In genomic region chr11:917426-917825, GRCh38 we compare ENCODE assay signal across 25 cellular contexts. TPM values are rescaled to one million over a fixed set of nuclear protein-coding genes. Genes with fewer than 3 reads are reported as not detected.
DNase-seq lines count a peak whose midpoint lies in the region; ATAC-seq and TF ChIP-seq lines count a peak whose summit lies in the region.
"Had no signal": no experiment of that assay in that cellular context is flagged by ENCODE, and none has a peak within 500 bp of the region (broad histone marks: within the 10 kb centered on the region; RNA-seq: fewer than 3 reads in every experiment).

No MANE protein-coding gene starts in this region.

- TF ChIP-seq POLR2A in esophagus squamous epithelium (IDR thresholded peaks at IDR 0.05): no peak

- 93 to 100% methylated on average over 1 to 3 of the region's 8 CpGs for WGBS in esophagus squamous epithelium, 2 donors

- ATAC-seq in left cardiac atrium (no peak), GM18517 (IDR thresholded peaks at IDR 0.05; ENCODE audit: unreplicated experiment) (no peak)
- no peak for ATAC-seq in stimulated activated naive B cell treated with anti-CD40 and anti-IgM and Interleukin-4, amounts not matched to agents 10 μg/mL and 1 μg/mL and 100 μg/mL, for 72 hours (replicated peaks)
- ATAC-seq: A549, HCT116 had no signal

- H3K9me3 ChIP-seq in left ventricle myocardium inferior (replicated peaks) (no peaks in the 10 kb centered on the region), WERI-Rb-1 (ENCODE audit: severe bottlenecking) (no peaks in the 10 kb centered on the region), esophagus squamous epithelium (no peaks in the 10 kb centered on the region)
- H3K9me3 ChIP-seq: A549; BE2C; BLaER1 treated with 17β-estradiol and CSF1 and Interleukin-3, amounts not matched to agents 10 nM and 100 nM had no signal

- no peaks in the 10 kb centered on the region for H3K9me3 Mint-ChIP-seq in stimulated activated naive B cell treated with anti-CD40 and anti-IgM and Interleukin-4, amounts not matched to agents 10 μg/mL and 1 μg/mL and 100 μg/mL, for 72 hours
- H3K9me3 Mint-ChIP-seq in type B pancreatic cell: no peaks in the 10 kb centered on the region
- H3K9me3 Mint-ChIP-seq: CD4-positive, alpha-beta T cell; CD8-positive, alpha-beta memory T cell; H9 had no signal

- intact Hi-C loops in left ventricle myocardium inferior (cut with micrococcal nuclease): no loop called here
- intact Hi-C loops in left cardiac atrium (cut with DNase I): no loop called here
- intact Hi-C loops in esophagus squamous epithelium (cut with DNase I): no loop called here

- no peak overlapping the region for H3K4me3 ChIP-seq in left ventricle myocardium inferior
- no peak overlapping the region for H3K4me3 ChIP-seq in WERI-Rb-1 (ENCODE audit: low read depth, low read length)
- H3K4me3 ChIP-seq in esophagus squamous epithelium: no peak overlapping the region
- H3K4me3 ChIP-seq: A549; BLaER1 treated with 17β-estradiol and CSF1 and Interleukin-3, amounts not matched to agents 10 nM and 100 nM; GM23248 had no signal

- H3K4me3 Mint-ChIP-seq in stimulated activated naive B cell treated with anti-CD40 and anti-IgM and Interleukin-4, amounts not matched to agents 10 μg/mL and 1 μg/mL and 100 μg/mL, for 72 hours: no peak overlapping the region
- no peak overlapping the region for H3K4me3 Mint-ChIP-seq in type B pancreatic cell
- H3K4me3 Mint-ChIP-seq: CD4-positive, alpha-beta T cell; CD8-positive, alpha-beta memory T cell; H9 had no signal

- H3K27ac Mint-ChIP-seq in stimulated activated naive B cell treated with anti-CD40 and anti-IgM and Interleukin-4, amounts not matched to agents 10 μg/mL and 1 μg/mL and 100 μg/mL, for 72 hours: peak overlapping the region; percentile 47
- no peak overlapping the region for H3K27ac Mint-ChIP-seq in type B pancreatic cell
- H3K27ac Mint-ChIP-seq: CD4-positive, alpha-beta T cell; H9 had no signal

- H3K4me1 Mint-ChIP-seq in stimulated activated naive B cell treated with anti-CD40 and anti-IgM and Interleukin-4, amounts not matched to agents 10 μg/mL and 1 μg/mL and 100 μg/mL, for 72 hours: no peaks in the 10 kb centered on the region
- H3K4me1 Mint-ChIP-seq in type B pancreatic cell (ENCODE audit: unreplicated experiment): peaks cover 11% of the 10 kb centered on the region
- H3K4me1 Mint-ChIP-seq: CD8-positive, alpha-beta memory T cell had no signal

- H3K4me1 ChIP-seq in left ventricle myocardium inferior: peaks cover 3% of the 10 kb centered on the region
- peaks cover 0 to 5% (median 3%) of the 10 kb centered on the region in 3 donors for H3K4me1 ChIP-seq in esophagus squamous epithelium
- H3K4me1 ChIP-seq: A549, BE2C had no signal

- DNase-seq in left ventricle myocardium inferior (no peak), left cardiac atrium (no peak), WERI-Rb-1 (peak; percentile 34), esophagus squamous epithelium (lab: John Stamatoyannopoulos, UW) (no peak), type B pancreatic cell (ENCODE audit: extremely low spot score, unreplicated experiment) (no peak), cerebellum (ENCODE audit: low spot score) (no peak)
- DNase-seq in stimulated activated naive B cell treated with anti-CD40 and anti-IgM and Interleukin-4, amounts not matched to agents 10 μg/mL and 1 μg/mL and 100 μg/mL, for 72 hours: no peak
- DNase-seq: 8988T; ACHN; AML-193; BE2C; Calu3; CD4-positive, alpha-beta T cell; CD8-positive, alpha-beta memory T cell; COR-L47; DMS53; DMS79 treated with DMSO at 0.1 percent for 48 hours; GF-D8; GM23248; H9 had no signal

- no peaks in the 10 kb centered on the region for H3K36me3 Mint-ChIP-seq in stimulated activated naive B cell treated with anti-CD40 and anti-IgM and Interleukin-4, amounts not matched to agents 10 μg/mL and 1 μg/mL and 100 μg/mL, for 72 hours
- no peaks in the 10 kb centered on the region for H3K36me3 Mint-ChIP-seq in type B pancreatic cell
- H3K36me3 Mint-ChIP-seq: CD14-positive monocyte; CD8-positive, alpha-beta memory T cell had no signal

- no peaks in the 10 kb centered on the region for H3K36me3 ChIP-seq in left ventricle myocardium inferior
- H3K36me3 ChIP-seq in WERI-Rb-1: no peaks in the 10 kb centered on the region
- H3K36me3 ChIP-seq in esophagus squamous epithelium: no peaks in the 10 kb centered on the region
- H3K36me3 ChIP-seq: BE2C; BLaER1 treated with 17β-estradiol and CSF1 and Interleukin-3, amounts not matched to agents 10 nM and 100 nM had no signal

- H3K27ac ChIP-seq in left ventricle myocardium inferior (replicated peaks): peak overlapping the region; percentile 27
- H3K27ac ChIP-seq in WERI-Rb-1: peak overlapping the region; percentile 29; the same call in 1 of the 2 replicates
- peak overlapping the region in 3 of 4 donors; percentile 20 to 34 (median 26) for H3K27ac ChIP-seq in esophagus squamous epithelium
- H3K27ac ChIP-seq: A549; BLaER1 treated with 17β-estradiol and CSF1 and Interleukin-3, amounts not matched to agents 10 nM and 100 nM; GM23248 had no signal

- H3K27me3 ChIP-seq in left ventricle myocardium inferior (ENCODE audit: low read depth) (no peaks in the 10 kb centered on the region), WERI-Rb-1 (ENCODE audit: insufficient read depth, low read depth, severe bottlenecking) (no peaks in the 10 kb centered on the region), esophagus squamous epithelium (no peaks in the 10 kb centered on the region)
- H3K27me3 ChIP-seq: BE2C; BLaER1 treated with 17β-estradiol and CSF1 and Interleukin-3, amounts not matched to agents 10 nM and 100 nM had no signal

- TF ChIP-seq CTCF in left ventricle myocardium inferior (IDR thresholded peaks at IDR 0.05; ENCODE audit: borderline replicate concordance) (no peak), WERI-Rb-1 (IDR thresholded peaks at IDR 0.05; ENCODE audit: low read depth, low read length) (no peak), esophagus squamous epithelium (IDR thresholded peaks at IDR 0.05) (no peak), type B pancreatic cell (conservative IDR thresholded peaks at IDR 0.05) (no peak)

- no peaks in the 10 kb centered on the region for H3K27me3 Mint-ChIP-seq in stimulated activated naive B cell treated with anti-CD40 and anti-IgM and Interleukin-4, amounts not matched to agents 10 μg/mL and 1 μg/mL and 100 μg/mL, for 72 hours
- H3K27me3 Mint-ChIP-seq in type B pancreatic cell: no peaks in the 10 kb centered on the region
- H3K27me3 Mint-ChIP-seq: CD4-positive, alpha-beta T cell; CD8-positive, alpha-beta memory T cell had no signal

RNA-seq across cellular contexts. Expression of gene CHID1, which starts 6.8 kb away (rescaled TPM):
- 54.2 TPM for total RNA-seq in left ventricle myocardium inferior
- 10 to 100 TPM; 58.7 to 64.6 TPM for total RNA-seq in left cardiac atrium
- 10 to 100 TPM; 58.2 to 63.4 (median 61.3) TPM for total RNA-seq in esophagus squamous epithelium
- total RNA-seq in type B pancreatic cell (ENCODE audit: low replicate concordance): 98.9 and 100 TPM in 2 replicates
- total RNA-seq in cerebellum: 28.4 TPM

RNA-seq across cellular contexts. Expression of gene AP2A2, which starts 8.2 kb away (rescaled TPM):
- total RNA-seq in left ventricle myocardium inferior (41.4 TPM), left cardiac atrium (10 to 100 TPM; 58.1 to 58.6 TPM), esophagus squamous epithelium (10 to 100 TPM; 19.8 to 48.6 (median 28.5) TPM), type B pancreatic cell (ENCODE audit: low replicate concordance) (82.6 and 109 TPM in 2 replicates), cerebellum (51.6 TPM)
